ENCODE assay signal across 9 cellular contexts in genomic region chrX:9467181-9467580, GRCh38. TPM values are rescaled to one million over a fixed set of nuclear protein-coding genes. Genes with fewer than 3 reads are reported as not detected.
DNase-seq lines count a peak whose midpoint lies in the region; ATAC-seq and TF ChIP-seq lines count a peak whose summit lies in the region.
"Had no signal": no experiment of that assay in that cellular context is flagged by ENCODE, and none has a peak within 500 bp of the region (broad histone marks: within the 10 kb centered on the region; RNA-seq: fewer than 3 reads in every experiment).

No MANE protein-coding gene starts in this region.

- peak overlapping the region; percentile 90 to 95 for H3K27ac ChIP-seq in uterus

- TF ChIP-seq POLR2A in uterus (IDR thresholded peaks at IDR 0.05): no peak

- no peak for ATAC-seq in activated T-helper 17 cell treated with anti-CD3 and anti-CD28 coated beads, Interleukin-2, amount 50 U/mL, for 72 hours (replicated peaks)
- ATAC-seq in HG03139 (IDR thresholded peaks at IDR 0.05; ENCODE audit: unreplicated experiment): no peak
- ATAC-seq in HG03039 (IDR thresholded peaks at IDR 0.05; ENCODE audit: unreplicated experiment): no peak

- no peaks in the 10 kb centered on the region for H3K27me3 Mint-ChIP-seq in activated naive CD4-positive, alpha-beta T cell treated with anti-CD3 and anti-CD28 coated beads, Interleukin-2, amount 50 U/mL, for 24 hours
- no peaks in the 10 kb centered on the region for H3K27me3 Mint-ChIP-seq in activated T-helper 17 cell treated with anti-CD3 and anti-CD28 coated beads, Interleukin-2, amount 50 U/mL, for 72 hours

- no peaks in the 10 kb centered on the region for H3K9me3 Mint-ChIP-seq in activated naive CD4-positive, alpha-beta T cell treated with anti-CD3 and anti-CD28 coated beads, Interleukin-2, amount 50 U/mL, for 24 hours
- H3K9me3 Mint-ChIP-seq in activated T-helper 17 cell treated with anti-CD3 and anti-CD28 coated beads, Interleukin-2, amount 50 U/mL, for 72 hours: no peaks in the 10 kb centered on the region

- no peak overlapping the region for H3K27ac Mint-ChIP-seq in activated naive CD4-positive, alpha-beta T cell treated with anti-CD3 and anti-CD28 coated beads, Interleukin-2, amount 50 U/mL, for 24 hours
- no peak overlapping the region for H3K27ac Mint-ChIP-seq in activated T-helper 17 cell treated with anti-CD3 and anti-CD28 coated beads, Interleukin-2, amount 50 U/mL, for 72 hours

- H3K4me3 Mint-ChIP-seq in activated naive CD4-positive, alpha-beta T cell treated with anti-CD3 and anti-CD28 coated beads, Interleukin-2, amount 50 U/mL, for 24 hours: peak overlapping the region; percentile 89
- H3K4me3 Mint-ChIP-seq in activated T-helper 17 cell treated with anti-CD3 and anti-CD28 coated beads, Interleukin-2, amount 50 U/mL, for 72 hours: peak overlapping the region; percentile 17

- H3K4me1 ChIP-seq in uterus: no peaks in the 10 kb centered on the region

- no peaks in the 10 kb centered on the region for H3K27me3 ChIP-seq in uterus

- H3K36me3 Mint-ChIP-seq in activated naive CD4-positive, alpha-beta T cell treated with anti-CD3 and anti-CD28 coated beads, Interleukin-2, amount 50 U/mL, for 24 hours: peaks cover 4% of the 10 kb centered on the region
- peaks cover 37% of the 10 kb centered on the region for H3K36me3 Mint-ChIP-seq in activated T-helper 17 cell treated with anti-CD3 and anti-CD28 coated beads, Interleukin-2, amount 50 U/mL, for 72 hours (ENCODE audit: low read depth)

- no peaks in the 10 kb centered on the region for H3K36me3 ChIP-seq in uterus

- H3K9me3 ChIP-seq in uterus: no peaks in the 10 kb centered on the region

- peaks cover 53% of the 10 kb centered on the region for H3K4me1 Mint-ChIP-seq in activated naive CD4-positive, alpha-beta T cell treated with anti-CD3 and anti-CD28 coated beads, Interleukin-2, amount 50 U/mL, for 24 hours
- H3K4me1 Mint-ChIP-seq in activated T-helper 17 cell treated with anti-CD3 and anti-CD28 coated beads, Interleukin-2, amount 50 U/mL, for 72 hours: peaks cover 11% of the 10 kb centered on the region

- intact Hi-C loops in uterus (cut with DNase I; ENCODE audit: low total_unique reads): no loop called here

- H3K4me3 ChIP-seq in uterus: peak overlapping the region; percentile 56 to 65

- no peak for DNase-seq in activated naive CD4-positive, alpha-beta T cell (lab: John Stamatoyannopoulos, UW)
- peak; percentile 9 for DNase-seq in kidney tubule cell (ENCODE audit: low spot score)
- no peak for DNase-seq in uterus
- no peak for DNase-seq in NCI-H1105 treated with DMSO at 0.1 percent for 48 hours (lab: John Stamatoyannopoulos, UW)
- DNase-seq: NCI-H774 had no signal

- no peak for TF ChIP-seq CTCF in uterus (IDR thresholded peaks at IDR 0.05)

RNA-seq across cellular contexts. Expression of gene TBL1X, which starts 2.3 kb away (rescaled TPM):
- total RNA-seq in activated T-helper 17 cell treated with anti-CD3 and anti-CD28 coated beads, Interleukin-2, amount 50 U/mL, for 72 hours: 10 to 100 TPM in 1 of 2 donors, 1 to 10 TPM in 1; 8.0 to 18.6 TPM
- total RNA-seq in uterus: 100 to 1,000 TPM in 1 of 4 donors, 10 to 100 TPM in 3; 15.4 to 121 (median 47.7) TPM
